Comparison of ENCODE assay signal across 3 cellular contexts in genomic region chr4:78544681-78545080, GRCh38.
TF ChIP-seq lines count a peak whose summit lies in the region.

No MANE protein-coding gene starts in this region.

TF ChIP-seq in SK-N-SH treated with all-trans-retinoic acid at 6 μM for 48 hours, 23 proteins besides CTCF, POLR2A, EP300 and RAD21 (continued from another document and continues in another):
- TF ChIP-seq POU6F1 (CRISPR knock-in tag; IDR thresholded peaks at IDR 0.05; ENCODE audit: borderline replicate concordance, low read depth), result no peak
- no peak for TF ChIP-seq ZNF70 (CRISPR knock-in tag; IDR thresholded peaks at IDR 0.05)
- TF ChIP-seq ZFP3 (CRISPR knock-in tag; IDR thresholded peaks at IDR 0.05), result no peak
- TF ChIP-seq ZNF565 (CRISPR knock-in tag; conservative IDR thresholded peaks at IDR 0.05; ENCODE audit: low read depth), result no peak
- no peak for TF ChIP-seq RARB (CRISPR knock-in tag; IDR thresholded peaks at IDR 0.05)
- TF ChIP-seq PPARA (CRISPR knock-in tag; IDR thresholded peaks at IDR 0.05; ENCODE audit: borderline replicate concordance), result no peak
- TF ChIP-seq, protein P1, sequence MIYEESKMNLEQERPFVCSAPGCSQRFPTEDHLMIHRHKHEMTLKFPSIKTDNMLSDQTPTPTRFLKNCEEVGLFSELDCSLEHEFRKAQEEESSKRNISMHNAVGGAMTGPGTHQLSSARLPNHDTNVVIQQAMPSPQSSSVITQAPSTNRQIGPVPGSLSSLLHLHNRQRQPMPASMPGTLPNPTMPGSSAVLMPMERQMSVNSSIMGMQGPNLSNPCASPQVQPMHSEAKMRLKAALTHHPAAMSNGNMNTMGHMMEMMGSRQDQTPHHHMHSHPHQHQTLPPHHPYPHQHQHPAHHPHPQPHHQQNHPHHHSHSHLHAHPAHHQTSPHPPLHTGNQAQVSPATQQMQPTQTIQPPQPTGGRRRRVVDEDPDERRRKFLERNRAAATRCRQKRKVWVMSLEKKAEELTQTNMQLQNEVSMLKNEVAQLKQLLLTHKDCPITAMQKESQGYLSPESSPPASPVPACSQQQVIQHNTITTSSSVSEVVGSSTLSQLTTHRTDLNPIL (CRISPR knock-in tag; IDR thresholded peaks at IDR 0.05; ENCODE audit: low read depth), result no peak
- no peak for TF ChIP-seq TSHZ2 (CRISPR knock-in tag; IDR thresholded peaks at IDR 0.05)

TF ChIP-seq in SK-N-SH, 30 proteins besides CTCF, POLR2A, EP300 and RAD21 (continued from another document and continues in another):
- TF ChIP-seq TEAD4 (IDR thresholded peaks at IDR 0.05; ENCODE audit: borderline replicate concordance, insufficient read depth), result no peak
- no peak for TF ChIP-seq EZH2phosphoT487 (IDR thresholded peaks at IDR 0.05; ENCODE audit: borderline replicate concordance, low read depth)
- no peak for TF ChIP-seq MAX (IDR thresholded peaks at IDR 0.05; ENCODE audit: low read depth)
- TF ChIP-seq MEF2A (IDR thresholded peaks at IDR 0.05; ENCODE audit: borderline replicate concordance, low read depth), result no peak
- no peak for TF ChIP-seq YY1 (IDR thresholded peaks at IDR 0.05; ENCODE audit: low read depth)
- TF ChIP-seq SIN3A (IDR thresholded peaks at IDR 0.05; ENCODE audit: borderline replicate concordance, low read depth, low read length), result no peak
- TF ChIP-seq REST (IDR thresholded peaks at IDR 0.05; ENCODE audit: low read depth, low read length), result no peak
- TF ChIP-seq, protein P2, sequence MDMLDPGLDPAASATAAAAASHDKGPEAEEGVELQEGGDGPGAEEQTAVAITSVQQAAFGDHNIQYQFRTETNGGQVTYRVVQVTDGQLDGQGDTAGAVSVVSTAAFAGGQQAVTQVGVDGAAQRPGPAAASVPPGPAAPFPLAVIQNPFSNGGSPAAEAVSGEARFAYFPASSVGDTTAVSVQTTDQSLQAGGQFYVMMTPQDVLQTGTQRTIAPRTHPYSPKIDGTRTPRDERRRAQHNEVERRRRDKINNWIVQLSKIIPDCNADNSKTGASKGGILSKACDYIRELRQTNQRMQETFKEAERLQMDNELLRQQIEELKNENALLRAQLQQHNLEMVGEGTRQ (IDR thresholded peaks at IDR 0.05; ENCODE audit: borderline replicate concordance, low read depth, low read length), result no peak
- no peak for TF ChIP-seq SMC3 (IDR thresholded peaks at IDR 0.05; ENCODE audit: low read depth, low read length)
- TF ChIP-seq TAF1 (IDR thresholded peaks at IDR 0.05; ENCODE audit: borderline replicate concordance, low read depth, low read length), result no peak
- no peak for TF ChIP-seq NRF1 (IDR thresholded peaks at IDR 0.05; ENCODE audit: low read depth, low read length)
- no peak for TF ChIP-seq IRF3 (IDR thresholded peaks at IDR 0.05; ENCODE audit: low read depth, low read length)
- TF ChIP-seq ZBTB33 (IDR thresholded peaks at IDR 0.05; ENCODE audit: borderline replicate concordance, low read depth), result no peak
- TF ChIP-seq PBX3 (IDR thresholded peaks at IDR 0.05), result no peak

TF ChIP-seq in endothelial cell of umbilical vein, 7 proteins besides CTCF, POLR2A, EP300 and RAD21 (continued from another document):
- TF ChIP-seq GATA2 (IDR thresholded peaks at IDR 0.05; ENCODE audit: insufficient read depth, insufficient read length, low read depth, low read length), result no peak
- TF ChIP-seq EZH2 (IDR thresholded peaks at IDR 0.05; ENCODE audit: borderline replicate concordance, low read depth, low read length, severe bottlenecking), result no peak
- TF ChIP-seq POLR2AphosphoS5 (IDR thresholded peaks at IDR 0.05; ENCODE audit: insufficient read depth, low read depth, low read length), result no peak
- TF ChIP-seq MAX (IDR thresholded peaks at IDR 0.05; ENCODE audit: insufficient read depth, insufficient read length), result no peak
- no peak for TF ChIP-seq MYC (IDR thresholded peaks at IDR 0.05; ENCODE audit: low read depth, low read length)
- no peak for TF ChIP-seq FOS (IDR thresholded peaks at IDR 0.05; ENCODE audit: borderline replicate concordance, insufficient read depth, low read length)
